In genomic region chr2:43519711-43520221, GRCh38 we compare ENCODE assay signal across 10 cellular contexts.
DNase-seq lines count a peak whose midpoint lies in the region; ATAC-seq, FAIRE-seq and TF ChIP-seq lines count a peak whose summit lies in the region.
"Had no signal": no experiment of that assay in that cellular context is flagged by ENCODE, and none has a peak within 500 bp of the region (broad histone marks: within the 10 kb centered on the region; RNA-seq: fewer than 3 reads in every experiment).

No MANE protein-coding gene starts in this region.

- no peak overlapping the region for H3K4me3 Mint-ChIP-seq in natural killer cell treated with Interleukin-12 subunit alpha and Interleukin-12 subunit beta and Interleukin-15 and Interleukin-18, amount 100 ng/mL, for 72 hours

- H3K9me3 Mint-ChIP-seq in natural killer cell treated with Interleukin-12 subunit alpha and Interleukin-12 subunit beta and Interleukin-15 and Interleukin-18, amount 100 ng/mL, for 72 hours = no peaks in the 10 kb centered on the region

- H3K4me1 ChIP-seq in heart left ventricle = peaks cover 2 to 60% (median 40%) of the 10 kb centered on the region in 12 donors
- peaks cover 17% of the 10 kb centered on the region for H3K4me1 ChIP-seq in GM12878 (ENCODE audit: control insufficient read depth, insufficient read depth, low read length)
- peaks cover 50% of the 10 kb centered on the region for H3K4me1 ChIP-seq in vagina

- H3K4me2 ChIP-seq in GM12878 (ENCODE audit: control insufficient read depth, insufficient read depth) = peak overlapping the region; percentile 48

- H3K9ac ChIP-seq in GM12878 (ENCODE audit: control insufficient read depth, insufficient read depth, low read length) = peak overlapping the region; percentile 25; the same call in 1 of the 2 replicates

- no peaks in the 10 kb centered on the region for H3K27me3 Mint-ChIP-seq in natural killer cell treated with Interleukin-12 subunit alpha and Interleukin-12 subunit beta and Interleukin-15 and Interleukin-18, amount 100 ng/mL, for 72 hours

- RAD21 ChIA-PET in GM12878 (lab: Charles Lee; ENCODE audit: unreplicated experiment) = no interaction called here

- H4K20me1 ChIP-seq in GM12878 (ENCODE audit: control insufficient read depth, insufficient read depth) = no peaks in the 10 kb centered on the region

- H3K27me3 ChIP-seq in heart left ventricle (no peaks in the 10 kb centered on the region), GM12878 (replicated peaks in 1 of 2; ENCODE audit: control insufficient read depth in 2 of 2, insufficient read depth in 2 of 2, low read length in 1 of 2) (no peaks in the 10 kb centered on the region), vagina (no peaks in the 10 kb centered on the region)
- H3K27me3 ChIP-seq: cardiac muscle cell had no signal

- H3K4me3 ChIP-seq in heart left ventricle (no peak overlapping the region), GM12878 (no peak overlapping the region), vagina (no peak overlapping the region)
- H3K4me3 ChIP-seq: cardiac muscle cell had no signal

- no peak overlapping the region for H3K27ac Mint-ChIP-seq in natural killer cell treated with Interleukin-12 subunit alpha and Interleukin-12 subunit beta and Interleukin-15 and Interleukin-18, amount 100 ng/mL, for 72 hours

- no peak for TF ChIP-seq CTCF in heart left ventricle (IDR thresholded peaks at IDR 0.05)
- TF ChIP-seq CTCF in GM12878 (IDR thresholded peaks at IDR 0.05 in 2 of 3, conservative IDR thresholded peaks at IDR 0.05 in 1 of 3; ENCODE audit: control insufficient read depth in 2 of 3, extremely low read depth in 1 of 3, insufficient read depth in 1 of 3, low read depth in 3 of 3, low read length in 3 of 3) = no peak
- no peak for TF ChIP-seq CTCF in vagina (IDR thresholded peaks at IDR 0.05)

- intact Hi-C loops in heart left ventricle (cut with DNase I) (no loop called here), Right ventricle myocardium superior (cut with DNase I) (no loop called here), GM12878 (cut with micrococcal nuclease; ENCODE audit: unreplicated experiment) (no loop called here), vagina (cut with DNase I) (no loop called here)

- H3K9me3 ChIP-seq in heart left ventricle (peaks cover 0 to 1% (median 0%) of the 10 kb centered on the region in 12 donors), GM12878 (replicated peaks; ENCODE audit: control insufficient read depth, insufficient read depth, low read length) (no peaks in the 10 kb centered on the region), vagina (no peaks in the 10 kb centered on the region)

- no peak for TF ChIP-seq POLR2A in heart left ventricle (IDR thresholded peaks at IDR 0.05)
- no peak for TF ChIP-seq POLR2A in GM12878 (IDR thresholded peaks at IDR 0.05; ENCODE audit: low read depth, low read length)
- TF ChIP-seq POLR2A in vagina (IDR thresholded peaks at IDR 0.05) = no peak

- in situ Hi-C loops in GM12878 (cut with MboI) = no loop called here

- POLR2A ChIA-PET in GM12878 (lab: Charles Lee) = interaction anchor here (0.6 to 1.0 kb wide), 4 partner anchors 8 to 351 kb away, joined by 3 to 6 read pairs (median 3); no protein-coding TSS in a partner anchor

- H3K79me2 ChIP-seq in GM12878 (ENCODE audit: control insufficient read depth, insufficient read depth, low read length) = no peaks in the 10 kb centered on the region

- H3K27ac ChIP-seq in heart left ventricle = peak overlapping the region; percentile 18 to 81 (median 56)
- peak overlapping the region; percentile 54 for H3K27ac ChIP-seq in GM12878 (ENCODE audit: control insufficient read depth, insufficient read depth)
- peak overlapping the region; percentile 82 for H3K27ac ChIP-seq in vagina
- H3K27ac ChIP-seq: cardiac muscle cell had no signal

- no peak for TF ChIP-seq RAD21 in GM12878 (IDR thresholded peaks at IDR 0.05; ENCODE audit: insufficient read depth, low read depth, low read length)

- BruUV-seq in GM12878 (replicated peaks; lab: Mats Ljungman, UMichigan) = no TSS peak

- no peak for TF ChIP-seq EP300 in GM12878 (IDR thresholded peaks at IDR 0.05; ENCODE audit: borderline replicate concordance in 1 of 2, control insufficient read depth in 1 of 2, low read depth in 2 of 2, low read length in 2 of 2)

- H3K4me1 Mint-ChIP-seq in natural killer cell treated with Interleukin-12 subunit alpha and Interleukin-12 subunit beta and Interleukin-15 and Interleukin-18, amount 100 ng/mL, for 72 hours (ENCODE audit: low read depth in 2 of 2) = peaks cover 15% of the 10 kb centered on the region in 2 donors

- FAIRE-seq in GM12878 (lab: Jason Lieb, UNC) = no peak
- FAIRE-seq: G401.6 had no signal

- H3K36me3 ChIP-seq in heart left ventricle = no peaks in the 10 kb centered on the region
- H3K36me3 ChIP-seq in GM12878 (ENCODE audit: control insufficient read depth in 2 of 2, insufficient read depth in 2 of 2, low read length in 1 of 2) = 0 out of 4 replicates have a peak, but pooled peaks cover 0 to 3% of the 10 kb centered on the region in 2 experiments
- H3K36me3 ChIP-seq in vagina = no peaks in the 10 kb centered on the region
- H3K36me3 ChIP-seq: cardiac muscle cell had no signal

- ATAC-seq in heart left ventricle (peak; percentile 41 to 82 (median 68)), Right ventricle myocardium superior (ENCODE audit: poor library complexity) (no peak), GM12878 (peak; percentile 71), left lobe of liver (peak; percentile 34)
- ATAC-seq in natural killer cell treated with Interleukin-12 subunit alpha and Interleukin-12 subunit beta and Interleukin-15 and Interleukin-18, amount 100 ng/mL, for 72 hours = no peak

- CTCF ChIA-PET in GM12878 (lab: Yijun Ruan, JAX) = interaction anchor here (0.7 to 2.6 kb wide), 4 partner anchors 8 to 35 kb away, joined by 3 to 6 read pairs (median 6); no protein-coding TSS in a partner anchor

- H3K36me3 Mint-ChIP-seq in natural killer cell treated with Interleukin-12 subunit alpha and Interleukin-12 subunit beta and Interleukin-15 and Interleukin-18, amount 100 ng/mL, for 72 hours = peaks cover under 1% of the 10 kb centered on the region

- DNase-seq in heart left ventricle (no peak), Right ventricle myocardium superior (no peak), GM12878 (ENCODE audit: low read depth, low spot score) (no peak), left lobe of liver (ENCODE audit: low spot score) (no peak), vagina (ENCODE audit: extremely low spot score in 2 of 2) (no peak), hippocampal formation (lab: John Stamatoyannopoulos, UW) (no peak), germinal center (ENCODE audit: low spot score) (no peak)
- no peak for DNase-seq in natural killer cell treated with Interleukin-12 subunit alpha and Interleukin-12 subunit beta and Interleukin-15 and Interleukin-18, amount 100 ng/mL, for 72 hours (ENCODE audit: low spot score)

- peak overlapping the region; percentile 26; the same call in 1 of the 2 replicates for H2AFZ ChIP-seq in GM12878 (ENCODE audit: control insufficient read depth, low read depth, low read length)

- WGBS in heart left ventricle, 4 donors = 48 to 58% (median 52%) methylated on average over 2 of the region's 2 CpGs
- 48% methylated on average over 2 of the region's 2 CpGs for WGBS in GM12878 (ENCODE audit: insufficient coverage, insufficient replicate concordance, low lambda C conversion rate, missing lambda C conversion rate)

- SMC1A ChIA-PET in GM12878 (lab: Charles Lee; ENCODE audit: uncharacterized antibody, unreplicated experiment) = interaction anchor here (0.6 to 3.0 kb wide), 4 partner anchors 8 to 57 kb away, joined by 4 to 13 read pairs (median 4); no protein-coding TSS in a partner anchor

TF ChIP-seq in GM12878, 131 proteins besides CTCF, POLR2A, EP300 and RAD21 (continues in another document):
- TF ChIP-seq ZNF687 (IDR thresholded peaks at IDR 0.05) (peak; percentile 35; the same call in 1 of the 2 replicates), JUND (IDR thresholded peaks at IDR 0.05; ENCODE audit: low read depth, low read length) (no peak), NFIC (IDR thresholded peaks at IDR 0.05; ENCODE audit: low read depth, low read length) (peak; percentile 42; the same call in 1 of the 2 replicates), SIX5 (IDR thresholded peaks at IDR 0.05; ENCODE audit: low read depth, low read length, severe bottlenecking) (no peak)
- TF ChIP-seq, protein P1, sequence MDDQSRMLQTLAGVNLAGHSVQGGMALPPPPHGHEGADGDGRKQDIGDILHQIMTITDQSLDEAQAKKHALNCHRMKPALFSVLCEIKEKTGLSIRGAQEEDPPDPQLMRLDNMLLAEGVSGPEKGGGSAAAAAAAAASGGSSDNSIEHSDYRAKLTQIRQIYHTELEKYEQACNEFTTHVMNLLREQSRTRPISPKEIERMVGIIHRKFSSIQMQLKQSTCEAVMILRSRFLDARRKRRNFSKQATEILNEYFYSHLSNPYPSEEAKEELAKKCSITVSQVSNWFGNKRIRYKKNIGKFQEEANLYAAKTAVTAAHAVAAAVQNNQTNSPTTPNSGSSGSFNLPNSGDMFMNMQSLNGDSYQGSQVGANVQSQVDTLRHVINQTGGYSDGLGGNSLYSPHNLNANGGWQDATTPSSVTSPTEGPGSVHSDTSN (IDR thresholded peaks at IDR 0.05; ENCODE audit: insufficient replicate concordance, low read depth, low read length) = no peak

Comparison
In these comparisons a context has a peak if more than half of its experiments do, and no peak if none do; other contexts are left out.
1. ATAC-seq: peak in heart left ventricle (4 of 4), GM12878 (single experiment) and left lobe of liver (single experiment); none in Right ventricle myocardium superior (single experiment) and natural killer cell treated with Interleukin-12 subunit alpha and Interleukin-12 subunit beta and Interleukin-15 and Interleukin-18, amount 100 ng/mL, for 72 hours (0 of 2).
2. Peak in every context shown above with its lines, with median percentiles within 50 percentile points of each other: H3K27ac ChIP-seq.